Comparison of ENCODE assay signal across 9 cellular contexts in genomic region chr18:37861981-37862380, GRCh38.
"Had no signal": no experiment of that assay in that cellular context is flagged by ENCODE, and none has a peak within 500 bp of the region (broad histone marks: within the 10 kb centered on the region; RNA-seq: fewer than 3 reads in every experiment).

No MANE protein-coding gene starts in this region.

- H3K4me1 ChIP-seq: HAP-1 had no signal

- H3K36me3 ChIP-seq: HAP-1 had no signal

- H3K27ac Mint-ChIP-seq: GM23338, H9, HFFc6 had no signal

- H3K9ac ChIP-seq: GM23248 had no signal

- H3K27ac ChIP-seq: GM23248 had no signal

- H2AFZ ChIP-seq: GM23248, GM23338 had no signal

- H3K4me1 Mint-ChIP-seq: GM23338, H9 had no signal

- ATAC-seq: GM23338, HCT116 had no signal

- H3K4me3 Mint-ChIP-seq: GM23338, H9, HFFc6 had no signal

- H3K9me3 ChIP-seq: HAP-1 had no signal

- H3K4me2 ChIP-seq: GM23338 had no signal

- H3K9me3 Mint-ChIP-seq: GM23338, H9 had no signal

- DNase-seq: GM23248, GOT3, H7, H9, HCEC 1CT, HFFc6 had no signal

- H3K4me3 ChIP-seq: GM23248, GM23338, HAP-1 had no signal
